In the genomic region with DNA sequence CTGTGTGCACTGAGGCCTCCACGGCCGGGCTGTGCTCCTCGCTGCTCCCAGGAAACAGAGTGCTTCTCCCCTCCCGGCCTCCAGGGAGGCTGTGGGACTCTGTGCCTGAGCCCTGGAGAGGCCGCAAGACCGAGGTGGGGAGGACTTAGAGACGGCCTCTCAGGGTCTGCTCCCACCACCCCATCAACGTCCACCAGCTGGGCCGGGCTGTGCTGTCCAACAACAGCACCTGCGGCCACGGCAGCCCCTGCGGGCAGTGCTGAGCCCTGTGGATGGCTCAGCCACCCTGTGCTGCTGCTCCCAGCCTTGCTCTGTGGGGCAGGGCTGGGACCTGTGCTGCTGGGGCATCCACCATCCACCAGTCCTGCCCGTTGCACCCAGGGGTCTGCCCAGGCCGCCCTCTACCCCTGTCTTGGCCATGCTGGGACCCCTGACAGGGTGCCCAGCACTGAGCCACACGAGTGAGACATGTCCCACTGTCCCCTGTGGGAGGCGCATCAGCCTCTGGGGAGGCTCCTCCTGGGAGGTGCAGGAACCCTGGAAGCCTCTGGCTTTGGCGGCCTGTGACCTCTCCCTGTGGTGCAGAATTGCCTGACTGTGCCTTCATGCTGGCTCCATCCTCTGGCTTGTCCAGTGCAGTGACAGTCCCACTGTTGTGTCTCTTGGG, we compare ENCODE assay signal across 1 cellular context.
TF ChIP-seq lines count a peak whose summit lies in the region.

No MANE protein-coding gene starts in this region.

TF ChIP-seq in SK-N-SH treated with all-trans-retinoic acid at 6 μM for 48 hours, 23 proteins besides CTCF, POLR2A, EP300 and RAD21 (continued from another document):
- TF ChIP-seq PATZ1 (CRISPR knock-in tag; IDR thresholded peaks at IDR 0.05; ENCODE audit: borderline replicate concordance) (no peak), ISL1 (CRISPR knock-in tag; IDR thresholded peaks at IDR 0.05) (no peak), ZFP30 (CRISPR knock-in tag; IDR thresholded peaks at IDR 0.05) (no peak), ZNF70 (CRISPR knock-in tag; IDR thresholded peaks at IDR 0.05) (no peak)
- TF ChIP-seq, protein P1, sequence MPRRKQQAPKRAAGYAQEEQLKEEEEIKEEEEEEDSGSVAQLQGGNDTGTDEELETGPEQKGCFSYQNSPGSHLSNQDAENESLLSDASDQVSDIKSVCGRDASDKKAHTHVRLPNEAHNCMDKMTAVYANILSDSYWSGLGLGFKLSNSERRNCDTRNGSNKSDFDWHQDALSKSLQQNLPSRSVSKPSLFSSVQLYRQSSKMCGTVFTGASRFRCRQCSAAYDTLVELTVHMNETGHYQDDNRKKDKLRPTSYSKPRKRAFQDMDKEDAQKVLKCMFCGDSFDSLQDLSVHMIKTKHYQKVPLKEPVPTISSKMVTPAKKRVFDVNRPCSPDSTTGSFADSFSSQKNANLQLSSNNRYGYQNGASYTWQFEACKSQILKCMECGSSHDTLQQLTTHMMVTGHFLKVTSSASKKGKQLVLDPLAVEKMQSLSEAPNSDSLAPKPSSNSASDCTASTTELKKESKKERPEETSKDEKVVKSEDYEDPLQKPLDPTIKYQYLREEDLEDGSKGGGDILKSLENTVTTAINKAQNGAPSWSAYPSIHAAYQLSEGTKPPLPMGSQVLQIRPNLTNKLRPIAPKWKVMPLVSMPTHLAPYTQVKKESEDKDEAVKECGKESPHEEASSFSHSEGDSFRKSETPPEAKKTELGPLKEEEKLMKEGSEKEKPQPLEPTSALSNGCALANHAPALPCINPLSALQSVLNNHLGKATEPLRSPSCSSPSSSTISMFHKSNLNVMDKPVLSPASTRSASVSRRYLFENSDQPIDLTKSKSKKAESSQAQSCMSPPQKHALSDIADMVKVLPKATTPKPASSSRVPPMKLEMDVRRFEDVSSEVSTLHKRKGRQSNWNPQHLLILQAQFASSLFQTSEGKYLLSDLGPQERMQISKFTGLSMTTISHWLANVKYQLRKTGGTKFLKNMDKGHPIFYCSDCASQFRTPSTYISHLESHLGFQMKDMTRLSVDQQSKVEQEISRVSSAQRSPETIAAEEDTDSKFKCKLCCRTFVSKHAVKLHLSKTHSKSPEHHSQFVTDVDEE (CRISPR knock-in tag; IDR thresholded peaks at IDR 0.05) = no peak
